ENCODE assay signal across 20 cellular contexts in genomic region chr1:238673561-238673960, GRCh38.
"Had no signal": no experiment of that assay in that cellular context is flagged by ENCODE, and none has a peak within 500 bp of the region (broad histone marks: within the 10 kb centered on the region; RNA-seq: fewer than 3 reads in every experiment).

No MANE protein-coding gene starts in this region.

- H3K4me1 ChIP-seq: adrenal gland, body of pancreas, breast epithelium had no signal

- H3K4me3 ChIP-seq: adrenal gland, body of pancreas, breast epithelium, SJCRH30, SK-N-MC had no signal

- H3K9me3 ChIP-seq: adrenal gland, body of pancreas, breast epithelium, SJCRH30 had no signal

- DNase-seq: activated CD4-positive, alpha-beta T cell treated with anti-CD3 and anti-CD28 coated beads for 36 hours; activated CD4-positive, alpha-beta T cell treated with anti-CD3 and anti-CD28 coated beads, Interleukin-2, amount 10 ng/mL, durations not matched to agents 7 days and 5 days; activated CD4-positive, alpha-beta T cell treated with anti-CD3 and anti-CD28 coated beads, Interleukin-2, amount 50 U/mL, for 48 hours; activated CD8-positive, alpha-beta T cell treated with anti-CD3 and anti-CD28 coated beads, Interleukin-2, amount 10 ng/mL, durations not matched to agents 7 days and 5 days; activated gamma-delta T cell; activated naive CD4-positive, alpha-beta T cell treated with Interleukin-2 at 50 U/mL for 16 hours; activated T-cell treated with anti-CD3 and anti-CD28 coated beads, Interleukin-2, amount 50 U/mL, for 24 hours; adrenal gland; body of pancreas; NCI-H1092; NCI-H1436 treated with DMSO at 0.1 percent for 48 hours; NCI-H1694 treated with DMSO at 0.1 percent for 48 hours; NCI-H2029; NCI-H510A; NCI-H526; NCI-H748 treated with DMSO at 0.1 percent for 48 hours; SHP77; SJCRH30 had no signal

- H3K27me3 ChIP-seq: adrenal gland, body of pancreas, breast epithelium, SJCRH30 had no signal

- H3K36me3 ChIP-seq: adrenal gland, breast epithelium, SJCRH30 had no signal

- H3K27ac ChIP-seq: adrenal gland, body of pancreas, breast epithelium, SK-N-MC had no signal
